17 cellular contexts compared by ENCODE assay signal in the genomic region with DNA sequence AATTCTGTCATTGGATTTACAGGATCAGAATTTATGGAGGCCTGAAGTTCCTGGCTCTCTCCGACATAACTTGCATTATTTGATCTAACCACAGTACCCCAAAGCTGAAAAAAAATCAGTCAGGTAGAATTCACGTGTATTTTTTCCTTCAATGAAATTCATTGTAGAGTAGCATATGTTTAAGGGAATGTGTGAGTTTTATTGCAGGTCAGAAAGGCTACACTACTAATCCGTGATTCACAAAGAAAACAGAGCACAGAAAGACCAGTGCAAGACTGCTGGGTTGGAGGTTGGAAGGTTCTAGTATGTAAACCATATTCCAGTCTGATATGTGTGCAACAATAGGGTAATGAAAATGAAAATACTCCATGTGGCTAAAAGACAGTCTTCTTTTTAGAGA.
DNase-seq lines count a peak whose midpoint lies in the region; ATAC-seq and TF ChIP-seq lines count a peak whose summit lies in the region.
"Had no signal": no experiment of that assay in that cellular context is flagged by ENCODE, and none has a peak within 500 bp of the region (broad histone marks: within the 10 kb centered on the region; RNA-seq: fewer than 3 reads in every experiment).

No MANE protein-coding gene starts in this region.

- TF ChIP-seq POLR2A in adrenal gland (IDR thresholded peaks at IDR 0.05) = no peak

- H3K36me3 ChIP-seq in RWPE2 (ENCODE audit: low read depth) = no peaks in the 10 kb centered on the region
- no peaks in the 10 kb centered on the region for H3K36me3 ChIP-seq in fibroblast of lung (ENCODE audit: control insufficient read depth, insufficient read depth, low read length)
- H3K36me3 ChIP-seq in adrenal gland (replicated peaks in 1 of 2) = no peaks in the 10 kb centered on the region
- no peaks in the 10 kb centered on the region for H3K36me3 ChIP-seq in colonic mucosa
- H3K36me3 ChIP-seq: stomach had no signal

- H3K9ac ChIP-seq in fibroblast of lung (ENCODE audit: insufficient read depth, low read length) (no peak overlapping the region), colonic mucosa (ENCODE audit: low read depth in 2 of 2, low read length in 2 of 2) (no peak overlapping the region)

- no peak overlapping the region for H3K4me2 ChIP-seq in fibroblast of lung (ENCODE audit: extremely low read depth, insufficient read depth, low read length)

- WGBS in adrenal gland, 4 donors = 68 to 79% (median 74%) methylated on average over 3 of the region's 3 CpGs

- TF ChIP-seq CTCF in RWPE2 (IDR thresholded peaks at IDR 0.05; ENCODE audit: poor library complexity, severe bottlenecking) (no peak), fibroblast of lung (conservative IDR thresholded peaks at IDR 0.05 in 1 of 2, IDR thresholded peaks at IDR 0.05 in 1 of 2; ENCODE audit: low read depth in 1 of 2, low read length in 2 of 2) (no peak), adrenal gland (IDR thresholded peaks at IDR 0.05) (no peak), colonic mucosa (IDR thresholded peaks at IDR 0.05) (no peak)

- no peaks in the 10 kb centered on the region for H3K79me2 ChIP-seq in fibroblast of lung (ENCODE audit: control insufficient read depth, insufficient read depth, low read length)

- H2AFZ ChIP-seq in fibroblast of lung (ENCODE audit: low read length) = no peak overlapping the region

- H3K4me3 ChIP-seq in RWPE2 (ENCODE audit: severe bottlenecking) (no peak overlapping the region), fibroblast of lung (replicated peaks in 1 of 4; ENCODE audit: control extremely low read depth in 1 of 4, insufficient read depth in 1 of 4, low read depth in 3 of 4, low read length in 4 of 4) (no peak overlapping the region), skeletal muscle cell (ENCODE audit: low read depth, low read length) (no peak overlapping the region), adrenal gland (no peak overlapping the region), colonic mucosa (no peak overlapping the region)
- H3K4me3 ChIP-seq: stomach had no signal

- H3K27me3 ChIP-seq in RWPE2 (ENCODE audit: insufficient read depth, poor library complexity, severe bottlenecking) (no peaks in the 10 kb centered on the region), fibroblast of lung (ENCODE audit: control insufficient read depth, insufficient read depth, low read length) (no peaks in the 10 kb centered on the region), adrenal gland (no peaks in the 10 kb centered on the region), colonic mucosa (no peaks in the 10 kb centered on the region)
- H3K27me3 ChIP-seq: stomach had no signal

- peak; percentile 99 for ATAC-seq in RWPE2 (ENCODE audit: low read depth)
- ATAC-seq: left colon had no signal

- peak overlapping the region; percentile 8 for H3K27ac ChIP-seq in RWPE2 (ENCODE audit: poor library complexity, severe bottlenecking)
- no peak overlapping the region for H3K27ac ChIP-seq in fibroblast of lung (ENCODE audit: insufficient read depth, low read length)
- H3K27ac ChIP-seq in adrenal gland = no peak overlapping the region
- no peak overlapping the region for H3K27ac ChIP-seq in colonic mucosa
- H3K27ac ChIP-seq: stomach had no signal

- DNase-seq in H4 (ENCODE audit: low spot score) (peak; percentile 37), RWPE2 (ENCODE audit: low spot score) (no peak), fibroblast of lung (ENCODE audit: low read depth in 2 of 2) (peak; percentile 78 to 90), skeletal muscle cell (ENCODE audit: low read depth) (peak; percentile 80), adrenal gland (no peak), colonic mucosa (no peak), GOT3 (lab: John Stamatoyannopoulos, UW) (no peak)
- DNase-seq in activated T-cell treated with anti-CD3 and anti-CD28 coated beads, Interleukin-2, amount 50 U/mL, for 1 hour = no peak
- DNase-seq: activated CD4-positive, CD25-positive, alpha-beta regulatory T cell; activated naive CD4-positive, alpha-beta T cell treated with anti-CD3 and anti-CD28 coated beads, Interleukin-2, amount 50 U/mL, for 16 hours; DMS53; Karpas-422; left colon; NCI-H1694 treated with DMSO at 0.1 percent for 48 hours; NCI-H526 treated with DMSO at 0.1 percent for 48 hours; stimulated activated CD4-positive, alpha-beta T cell treated with anti-CD3 and anti-CD28 coated beads, Interleukin-15, amount 100 ng/mL, for 24 hours; stomach had no signal

- intact Hi-C loops in adrenal gland (cut with DNase I) = no loop called here
- intact Hi-C loops in colonic mucosa (cut with DNase I) = no loop called here

- H4K20me1 ChIP-seq in fibroblast of lung (ENCODE audit: control insufficient read depth, extremely low read depth, insufficient read depth, low read length) = no peaks in the 10 kb centered on the region

- H3K9me3 ChIP-seq in RWPE2 (ENCODE audit: severe bottlenecking) (no peaks in the 10 kb centered on the region), fibroblast of lung (ENCODE audit: control insufficient read depth, insufficient read depth, low read depth, low read length) (no peaks in the 10 kb centered on the region), adrenal gland (replicated peaks in 1 of 3) (no peaks in the 10 kb centered on the region), colonic mucosa (no peaks in the 10 kb centered on the region)

- H3K4me1 ChIP-seq in RWPE2 (ENCODE audit: insufficient read depth, poor library complexity, severe bottlenecking) (peaks cover 12% of the 10 kb centered on the region), fibroblast of lung (ENCODE audit: control insufficient read depth, extremely low read depth, insufficient read depth, low read length) (no peaks in the 10 kb centered on the region), adrenal gland (replicated peaks in 1 of 2) (no peaks in the 10 kb centered on the region), colonic mucosa (no peaks in the 10 kb centered on the region)
- H3K4me1 ChIP-seq: stomach had no signal

Comparison
In these comparisons a context has a peak if more than half of its experiments do, and no peak if none do; other contexts are left out.
1. DNase-seq: peak in H4 (single experiment), fibroblast of lung (2 of 2) and skeletal muscle cell (single experiment); none in RWPE2 (single experiment), adrenal gland (0 of 7), colonic mucosa (single experiment), activated T-cell treated with anti-CD3 and anti-CD28 coated beads, Interleukin-2, amount 50 U/mL, for 1 hour (single experiment) and GOT3 (single experiment).